Comparison of ENCODE assay signal across 1 cellular context in the genomic region with DNA sequence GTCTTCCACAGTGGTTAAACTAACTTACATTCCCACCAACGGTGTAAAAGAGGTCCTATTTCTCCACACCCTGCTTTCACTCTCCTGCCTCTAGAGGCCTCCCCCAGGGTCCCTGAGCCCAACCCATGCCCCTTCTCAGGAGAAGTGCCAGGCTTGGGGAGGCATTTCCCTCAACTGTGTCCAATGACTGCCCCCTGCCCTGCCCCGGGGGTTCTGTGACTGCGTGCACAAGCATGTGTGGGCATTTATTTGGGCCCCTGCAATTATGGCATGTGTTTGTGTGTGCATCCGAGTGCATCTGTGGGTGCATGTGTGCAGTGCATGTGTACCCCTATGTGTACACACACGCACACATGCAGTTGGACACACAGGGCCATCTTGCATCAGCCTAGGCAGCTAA.
TF ChIP-seq lines count a peak whose summit lies in the region.

No MANE protein-coding gene starts in this region.

TF ChIP-seq in SK-N-SH treated with all-trans-retinoic acid at 6 μM for 48 hours, 23 proteins besides CTCF, POLR2A, EP300 and RAD21 (continued from another document):
- TF ChIP-seq ZNF565 (CRISPR knock-in tag; conservative IDR thresholded peaks at IDR 0.05; ENCODE audit: low read depth): no peak
- no peak for TF ChIP-seq CSDC2 (CRISPR knock-in tag; IDR thresholded peaks at IDR 0.05)
- TF ChIP-seq, protein P1, sequence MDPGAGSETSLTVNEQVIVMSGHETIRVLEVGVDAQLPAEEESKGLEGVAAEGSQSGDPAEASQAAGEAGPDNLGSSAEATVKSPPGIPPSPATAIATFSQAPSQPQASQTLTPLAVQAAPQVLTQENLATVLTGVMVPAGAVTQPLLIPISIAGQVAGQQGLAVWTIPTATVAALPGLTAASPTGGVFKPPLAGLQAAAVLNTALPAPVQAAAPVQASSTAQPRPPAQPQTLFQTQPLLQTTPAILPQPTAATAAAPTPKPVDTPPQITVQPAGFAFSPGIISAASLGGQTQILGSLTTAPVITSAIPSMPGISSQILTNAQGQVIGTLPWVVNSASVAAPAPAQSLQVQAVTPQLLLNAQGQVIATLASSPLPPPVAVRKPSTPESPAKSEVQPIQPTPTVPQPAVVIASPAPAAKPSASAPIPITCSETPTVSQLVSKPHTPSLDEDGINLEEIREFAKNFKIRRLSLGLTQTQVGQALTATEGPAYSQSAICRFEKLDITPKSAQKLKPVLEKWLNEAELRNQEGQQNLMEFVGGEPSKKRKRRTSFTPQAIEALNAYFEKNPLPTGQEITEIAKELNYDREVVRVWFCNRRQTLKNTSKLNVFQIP (CRISPR knock-in tag; IDR thresholded peaks at IDR 0.05; ENCODE audit: borderline replicate concordance, low read depth): no peak
- TF ChIP-seq ISL1 (CRISPR knock-in tag; IDR thresholded peaks at IDR 0.05): no peak
